Comparison of ENCODE assay signal across 17 cellular contexts in the genomic region with DNA sequence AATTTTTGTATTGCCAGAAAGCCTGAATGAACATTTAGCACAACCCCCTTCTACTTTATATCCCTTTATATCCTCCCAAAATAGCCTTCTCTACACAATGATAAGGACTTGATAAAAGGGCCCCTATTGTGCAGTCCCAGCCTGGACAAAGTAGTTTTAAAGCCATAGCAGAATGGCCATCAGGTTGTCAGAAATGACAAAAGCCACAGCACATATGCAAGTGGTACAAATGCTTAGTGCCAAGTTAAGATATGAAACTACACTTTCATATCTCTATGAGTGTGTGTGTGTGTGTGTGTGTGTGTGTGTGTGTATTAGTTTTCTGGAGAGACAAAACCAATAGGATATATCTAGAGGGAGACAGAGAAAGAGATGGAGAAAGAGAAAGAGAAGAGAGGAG.
"Had no signal": no experiment of that assay in that cellular context is flagged by ENCODE, and none has a peak within 500 bp of the region (broad histone marks: within the 10 kb centered on the region; RNA-seq: fewer than 3 reads in every experiment).

No MANE protein-coding gene starts in this region.

- ATAC-seq: esophagus mucosa; gastrocnemius medialis; naive thymus-derived CD4-positive, alpha-beta T cell; right lobe of liver; stimulated activated effector memory CD8-positive, alpha-beta T cell treated with anti-CD3 and anti-CD28 coated beads, Interleukin-12 subunit alpha, Interleukin-12 subunit beta, amount 100 ng/mL, for 72 hours; stimulated activated naive CD8-positive, alpha-beta T cell treated with anti-CD3 and anti-CD28 coated beads, Interleukin-15, Interleukin-2, amounts not matched to agents 100 U/mL and 50 U/mL, for 24 hours had no signal

- H3K4me3 Mint-ChIP-seq: immature natural killer cell; naive thymus-derived CD4-positive, alpha-beta T cell; stimulated activated effector memory CD8-positive, alpha-beta T cell treated with anti-CD3 and anti-CD28 coated beads, Interleukin-12 subunit alpha, Interleukin-12 subunit beta, amount 100 ng/mL, for 72 hours; type B pancreatic cell had no signal

- H3K9me3 Mint-ChIP-seq: immature natural killer cell; naive thymus-derived CD4-positive, alpha-beta T cell; stimulated activated effector memory CD8-positive, alpha-beta T cell treated with anti-CD3 and anti-CD28 coated beads, Interleukin-12 subunit alpha, Interleukin-12 subunit beta, amount 100 ng/mL, for 72 hours; type B pancreatic cell had no signal

- H3K27me3 Mint-ChIP-seq: naive thymus-derived CD4-positive, alpha-beta T cell; progenitor cell of endocrine pancreas; type B pancreatic cell had no signal

- H3K4me1 ChIP-seq: gastrocnemius medialis, right lobe of liver, suprapubic skin had no signal

- H3K36me3 ChIP-seq: gastrocnemius medialis, ovary, right lobe of liver, suprapubic skin, thyroid gland had no signal

- H3K4me3 ChIP-seq: dorsolateral prefrontal cortex, gastrocnemius medialis, ovary, right lobe of liver, suprapubic skin, thyroid gland had no signal

- H3K36me3 Mint-ChIP-seq: immature natural killer cell; stimulated activated effector memory CD8-positive, alpha-beta T cell treated with anti-CD3 and anti-CD28 coated beads, Interleukin-12 subunit alpha, Interleukin-12 subunit beta, amount 100 ng/mL, for 72 hours; type B pancreatic cell had no signal

- H3K27me3 ChIP-seq: dorsolateral prefrontal cortex, gastrocnemius medialis, ovary, right lobe of liver, suprapubic skin, thyroid gland had no signal

- DNase-seq: cortex of kidney; dorsolateral prefrontal cortex; effector CD8-positive, alpha-beta T cell; gastrocnemius medialis; immature natural killer cell; naive thymus-derived CD4-positive, alpha-beta T cell; ovary; right lobe of liver; stimulated activated CD4-positive, alpha-beta T cell treated with anti-CD3 and anti-CD28 coated beads, Interleukin-4, amount 100 ng/mL, for 1 hour; stimulated activated CD8-positive, alpha-beta memory T cell treated with anti-CD3 and anti-CD28 coated beads, Interleukin-4, amount 100 ng/mL, for 48 hours; stimulated activated naive CD8-positive, alpha-beta T cell treated with anti-CD3 and anti-CD28 coated beads, Interleukin-15, Interleukin-2, amounts not matched to agents 100 U/mL and 50 U/mL, for 24 hours; thyroid gland had no signal

- H3K27ac Mint-ChIP-seq: immature natural killer cell; progenitor cell of endocrine pancreas; stimulated activated effector memory CD8-positive, alpha-beta T cell treated with anti-CD3 and anti-CD28 coated beads, Interleukin-12 subunit alpha, Interleukin-12 subunit beta, amount 100 ng/mL, for 72 hours; type B pancreatic cell had no signal

- H3K4me1 Mint-ChIP-seq: immature natural killer cell; stimulated activated effector memory CD8-positive, alpha-beta T cell treated with anti-CD3 and anti-CD28 coated beads, Interleukin-12 subunit alpha, Interleukin-12 subunit beta, amount 100 ng/mL, for 72 hours had no signal

- H3K27ac ChIP-seq: gastrocnemius medialis, ovary, right lobe of liver, suprapubic skin, thyroid gland had no signal

- H3K9me3 ChIP-seq: gastrocnemius medialis, ovary, right lobe of liver, suprapubic skin, thyroid gland had no signal
